ENCODE assay signal across 35 cellular contexts in the genomic region with DNA sequence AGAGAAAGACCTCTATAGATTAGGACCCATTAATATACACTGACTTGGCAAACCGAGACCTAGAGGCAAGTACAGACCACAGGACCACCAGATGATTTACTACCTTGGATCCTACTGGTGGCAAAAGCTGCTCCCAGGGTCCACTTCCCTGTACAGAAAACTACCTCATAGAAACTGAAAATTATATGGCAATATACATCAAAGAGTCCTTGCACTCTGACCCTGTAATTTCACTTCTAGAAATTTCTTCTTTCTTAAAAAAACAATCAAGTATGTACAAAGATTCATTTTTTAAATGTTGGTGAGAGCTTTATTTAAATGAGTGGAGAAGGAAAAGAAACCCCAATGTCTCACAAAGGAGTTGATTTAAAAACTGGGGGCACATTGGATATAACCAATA.
"Had no signal": no experiment of that assay in that cellular context is flagged by ENCODE, and none has a peak within 500 bp of the region (broad histone marks: within the 10 kb centered on the region; RNA-seq: fewer than 3 reads in every experiment).

No MANE protein-coding gene starts in this region.

- H3K27me3 ChIP-seq: MG63 had no signal

- H3K36me3 ChIP-seq: MG63 had no signal

- H3K9me3 ChIP-seq: MG63 had no signal

- DNase-seq: Karpas-422, Kasumi-1, MG63, MM.1S, NCI-H1048, NCI-H1092, NCI-H1092 treated with DMSO at 0.1 percent for 48 hours, NCI-H1105, NCI-H1105 treated with DMSO at 0.1 percent for 48 hours, NCI-H1417, NCI-H1417 treated with DMSO at 0.1 percent for 48 hours, NCI-H1436, NCI-H1436 treated with DMSO at 0.1 percent for 48 hours, NCI-H146, NCI-H1694, NCI-H1694 treated with DMSO at 0.1 percent for 48 hours, NCI-H187, NCI-H187 treated with DMSO at 0.1 percent for 48 hours, NCI-H1930, NCI-H2029, NCI-H2029 treated with DMSO at 0.1 percent for 48 hours, NCI-H2081, NCI-H2081 treated with DMSO at 0.1 percent for 48 hours, NCI-H2107, NCI-H2171, NCI-H2171 treated with DMSO at 0.1 percent for 48 hours, NCI-H2227 treated with DMSO at 0.1 percent for 48 hours, NCI-H226, NCI-H345, NCI-H446, NCI-H446 treated with DMSO at 0.1 percent for 48 hours, NCI-H510A, NCI-H510A treated with DMSO at 0.1 percent for 48 hours, NCI-H524, NCI-H524 treated with DMSO at 0.1 percent for 48 hours had no signal

- H3K4me3 ChIP-seq: MG63 had no signal
